In the genomic region with DNA sequence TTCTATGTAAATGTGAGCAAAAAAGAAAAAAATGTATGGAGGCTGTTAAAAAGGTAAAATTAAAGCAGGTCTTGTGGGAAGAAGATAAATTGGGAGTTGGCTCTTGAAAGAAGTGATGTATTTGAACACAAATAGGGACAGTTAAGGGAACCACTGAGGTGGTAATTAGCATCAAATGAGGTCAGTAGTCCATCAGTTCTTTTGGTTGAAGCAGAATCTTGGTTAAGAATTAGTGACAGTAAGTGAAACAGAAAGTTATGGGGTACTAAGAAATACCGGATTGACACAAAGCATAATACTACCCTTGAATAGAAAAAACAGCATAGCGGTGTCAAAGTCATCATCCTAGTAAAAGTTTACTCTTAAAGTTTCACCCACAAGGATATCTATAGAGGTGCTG, we compare ENCODE assay signal across 22 cellular contexts.
"Had no signal": no experiment of that assay in that cellular context is flagged by ENCODE, and none has a peak within 500 bp of the region (broad histone marks: within the 10 kb centered on the region; RNA-seq: fewer than 3 reads in every experiment).

No MANE protein-coding gene starts in this region.

- H3K4me3 Mint-ChIP-seq: T-cell; T-helper 1 cell treated with Interleukin-12 subunit alpha and Interleukin-12 subunit beta and Interleukin-4 antibody, amounts not matched to agents 30 μg/mL and 1 μg/mL, for 36 hours had no signal

- H3K9me3 ChIP-seq: SK-N-SH had no signal

- H3K9ac ChIP-seq: SK-N-SH had no signal

- ATAC-seq: Panc1, T-cell had no signal

- H3K27ac ChIP-seq: RWPE1 had no signal

- DNase-seq: KBM-7, MV-4-11, NCI-H1048, NCI-H1105, NCI-H1417, NCI-H1436 treated with DMSO at 0.1 percent for 48 hours, NCI-H1694, NCI-H187 treated with DMSO at 0.1 percent for 48 hours, NCI-H2029 treated with DMSO at 0.1 percent for 48 hours, NCI-H2171 treated with DMSO at 0.1 percent for 48 hours, NCI-H345, NCI-H446 treated with DMSO at 0.1 percent for 48 hours, NCI-H524, NCI-H526 treated with DMSO at 0.1 percent for 48 hours, NCI-H748 treated with DMSO at 0.1 percent for 48 hours, SHP77, SK-N-SH, SW 1271, T-cell had no signal

- H3K27me3 Mint-ChIP-seq: T-cell had no signal

- H3K36me3 Mint-ChIP-seq: T-cell had no signal

- H3K4me1 Mint-ChIP-seq: T-cell had no signal

- H3K4me2 ChIP-seq: SK-N-SH had no signal

- H3K27ac Mint-ChIP-seq: T-cell; T-helper 1 cell treated with Interleukin-12 subunit alpha and Interleukin-12 subunit beta and Interleukin-4 antibody, amounts not matched to agents 30 μg/mL and 1 μg/mL, for 36 hours had no signal
